ENCODE assay signal across 20 cellular contexts in the genomic region with DNA sequence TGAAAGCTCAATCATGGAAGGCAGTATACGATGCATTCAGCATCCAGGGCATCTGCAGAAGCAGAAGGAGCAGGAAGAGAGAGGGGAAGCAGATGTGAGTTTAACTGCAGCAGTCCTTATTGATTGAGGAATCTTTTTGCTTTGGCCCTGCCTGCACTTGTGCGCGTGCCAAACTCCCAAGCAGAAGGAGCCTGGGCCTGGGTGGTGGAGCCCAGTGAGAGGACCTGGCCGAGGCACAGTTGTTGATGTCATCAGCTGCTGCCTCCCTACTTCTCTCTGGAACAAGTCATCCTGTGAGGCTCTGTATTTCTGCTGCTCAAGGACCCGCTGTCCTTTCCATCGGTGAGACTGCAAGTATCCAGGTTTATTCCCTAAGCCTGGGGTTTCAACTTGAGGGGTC. TPM values are rescaled to one million over a fixed set of nuclear protein-coding genes. Genes with fewer than 3 reads are reported as not detected.
DNase-seq lines count a peak whose midpoint lies in the region; ATAC-seq and TF ChIP-seq lines count a peak whose summit lies in the region.
"Had no signal": no experiment of that assay in that cellular context is flagged by ENCODE, and none has a peak within 500 bp of the region (broad histone marks: within the 10 kb centered on the region; RNA-seq: fewer than 3 reads in every experiment).

No MANE protein-coding gene starts in this region.

- no peak for TF ChIP-seq CTCF in coronary artery (IDR thresholded peaks at IDR 0.05)
- no peak for TF ChIP-seq CTCF in cardiac muscle cell (IDR thresholded peaks at IDR 0.05; ENCODE audit: low read depth, low read length)
- no peak for TF ChIP-seq CTCF in thoracic aorta (IDR thresholded peaks at IDR 0.05)

- H3K27ac ChIP-seq in coronary artery (peak overlapping the region; percentile 47 to 61), cardiac muscle cell (peak overlapping the region; percentile 34), thoracic aorta (peak overlapping the region in 1 of 2 donors; percentile 45)
- H3K27ac ChIP-seq: PC-9 had no signal

- DNase-seq in coronary artery (ENCODE audit: low spot score) (no peak), cardiac muscle cell (ENCODE audit: low read depth in 1 of 2, low spot score in 1 of 2) (no peak), mucosa of gallbladder (ENCODE audit: low spot score) (peak; percentile 67), thoracic aorta (ENCODE audit: low spot score) (no peak), NOMO-1 (lab: John Stamatoyannopoulos, UW; ENCODE audit: unreplicated experiment in 2 of 2) (no peak), NCI-H510A treated with DMSO at 0.1 percent for 48 hours (lab: John Stamatoyannopoulos, UW) (no peak)
- no peak for DNase-seq in NK-92 treated with Interleukin-12 subunit alpha and Interleukin-12 subunit beta, amount 100 ng/mL, for 24 hours (lab: John Stamatoyannopoulos, UW)
- DNase-seq: activated CD4-positive, alpha-beta memory T cell treated with anti-CD3 and anti-CD28 coated beads, Interleukin-2, amount 10 ng/mL, durations not matched to agents 7 days and 5 days; amniotic stem cell; COR-L47; DMS79; GDM1; HFFc6; naive B cell; nucleus accumbens; PC-9; SHP77 treated with DMSO at 0.1 percent for 48 hours; small intestine; stimulated activated naive CD4-positive, alpha-beta T cell had no signal

- H3K4me1 ChIP-seq in cardiac muscle cell (ENCODE audit: low read depth) (peaks cover 27% of the 10 kb centered on the region), thoracic aorta (ENCODE audit: control insufficient read depth in 1 of 2, low read depth in 2 of 2) (peaks cover 23 to 82% of the 10 kb centered on the region in 2 donors)

- peak; percentile 50 for ATAC-seq in thoracic aorta (ENCODE audit: insufficient number of reproducible peaks, low FRiP score, low read depth)
- ATAC-seq in HG03565 (IDR thresholded peaks at IDR 0.05; ENCODE audit: unreplicated experiment) = no peak

- H3K4me3 ChIP-seq in coronary artery = no peak overlapping the region
- H3K4me3 ChIP-seq in cardiac muscle cell = no peak overlapping the region
- no peak overlapping the region for H3K4me3 ChIP-seq in thoracic aorta
- H3K4me3 ChIP-seq: PC-9 had no signal

- H3K9me3 ChIP-seq in cardiac muscle cell (ENCODE audit: low read depth) (no peaks in the 10 kb centered on the region), thoracic aorta (no peaks in the 10 kb centered on the region)

- no peaks in the 10 kb centered on the region for H3K36me3 ChIP-seq in cardiac muscle cell
- H3K36me3 ChIP-seq in thoracic aorta = no peaks in the 10 kb centered on the region

- H3K27me3 ChIP-seq in cardiac muscle cell (peaks cover 3% of the 10 kb centered on the region), thoracic aorta (replicated peaks; ENCODE audit: insufficient read depth) (no peaks in the 10 kb centered on the region)

RNA-seq across cellular contexts. Expression of a gene that starts 24.3 kb away (rescaled TPM):
- total RNA-seq in cardiac muscle cell = 42.8 and 59.3 TPM in 2 replicates
- 33.9 and 37.6 TPM in 2 replicates for polyA plus RNA-seq in cardiac muscle cell
- 69.0 TPM for total RNA-seq in mucosa of gallbladder
- total RNA-seq in thoracic aorta = 100 to 1,000 TPM; 418 to 748 TPM
